2 cellular contexts compared by ENCODE assay signal in the genomic region with DNA sequence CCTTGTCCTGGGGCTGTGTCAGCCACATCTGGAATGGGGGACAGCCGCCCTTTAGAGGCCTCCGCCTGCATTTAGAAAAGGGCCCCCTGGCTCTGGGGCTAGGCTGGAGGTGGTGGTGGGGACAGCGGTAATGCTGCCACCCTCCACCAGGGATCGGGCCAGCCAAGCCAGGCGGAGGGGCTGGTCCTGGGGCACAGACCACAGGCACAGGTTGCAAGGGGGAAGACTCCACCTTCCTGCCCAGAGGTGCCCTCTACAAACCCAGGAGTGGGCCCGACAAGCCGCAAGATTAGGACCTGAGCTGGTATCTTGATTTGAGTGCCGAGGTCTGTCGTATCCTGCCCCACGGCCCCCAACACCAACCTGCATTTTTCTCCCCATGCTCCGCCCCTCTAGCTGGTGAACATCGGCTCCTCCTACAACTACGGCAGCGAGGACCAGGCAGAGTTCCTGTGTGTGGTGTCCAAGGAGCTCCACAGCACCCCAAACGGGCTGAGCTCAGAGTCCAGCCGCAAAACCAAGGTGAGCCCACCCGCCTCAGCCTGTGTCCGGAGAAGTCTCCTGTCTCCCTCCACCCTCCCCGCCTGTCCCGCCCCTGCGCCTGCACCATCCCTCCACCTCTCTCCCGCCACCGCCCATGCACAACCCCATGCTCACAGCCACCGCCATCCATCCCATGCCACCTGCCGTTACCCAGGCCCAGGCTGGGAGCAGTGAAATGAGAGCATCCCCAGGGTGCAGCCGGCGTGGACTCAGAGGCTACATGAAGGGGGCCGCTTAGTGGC.
TF ChIP-seq lines count a peak whose summit lies in the region.

No MANE protein-coding gene starts in this region.

TF ChIP-seq in IMR-90, 13 proteins besides CTCF, POLR2A, EP300 and RAD21:
- TF ChIP-seq FOS (IDR thresholded peaks at IDR 0.05; ENCODE audit: low read depth, low read length) (no peak), CHD1 (IDR thresholded peaks at IDR 0.05; ENCODE audit: low read depth, low read length) (no peak), RCOR1 (IDR thresholded peaks at IDR 0.05; ENCODE audit: insufficient replicate concordance, low read length) (no peak), SMC3 (IDR thresholded peaks at IDR 0.05; ENCODE audit: low read depth, low read length) (no peak), NFE2L2 (IDR thresholded peaks at IDR 0.05; ENCODE audit: low read depth, low read length) (no peak), MAFK (IDR thresholded peaks at IDR 0.05; ENCODE audit: low read depth, low read length) (no peak), MAZ (IDR thresholded peaks at IDR 0.05; ENCODE audit: borderline replicate concordance, low read depth, low read length) (no peak), RFX5 (IDR thresholded peaks at IDR 0.05; ENCODE audit: low read depth, low read length) (no peak), BHLHE40 (IDR thresholded peaks at IDR 0.05; ENCODE audit: low read depth, low read length) (no peak), MXI1 (IDR thresholded peaks at IDR 0.05; ENCODE audit: borderline replicate concordance, low read depth, low read length) (no peak), CEBPB (IDR thresholded peaks at IDR 0.05; ENCODE audit: low read depth, low read length) (no peak)
- TF ChIP-seq, protein P1, sequence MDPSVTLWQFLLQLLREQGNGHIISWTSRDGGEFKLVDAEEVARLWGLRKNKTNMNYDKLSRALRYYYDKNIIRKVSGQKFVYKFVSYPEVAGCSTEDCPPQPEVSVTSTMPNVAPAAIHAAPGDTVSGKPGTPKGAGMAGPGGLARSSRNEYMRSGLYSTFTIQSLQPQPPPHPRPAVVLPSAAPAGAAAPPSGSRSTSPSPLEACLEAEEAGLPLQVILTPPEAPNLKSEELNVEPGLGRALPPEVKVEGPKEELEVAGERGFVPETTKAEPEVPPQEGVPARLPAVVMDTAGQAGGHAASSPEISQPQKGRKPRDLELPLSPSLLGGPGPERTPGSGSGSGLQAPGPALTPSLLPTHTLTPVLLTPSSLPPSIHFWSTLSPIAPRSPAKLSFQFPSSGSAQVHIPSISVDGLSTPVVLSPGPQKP (IDR thresholded peaks at IDR 0.05; ENCODE audit: borderline replicate concordance, low read depth, low read length): no peak
- TF ChIP-seq, protein P2, sequence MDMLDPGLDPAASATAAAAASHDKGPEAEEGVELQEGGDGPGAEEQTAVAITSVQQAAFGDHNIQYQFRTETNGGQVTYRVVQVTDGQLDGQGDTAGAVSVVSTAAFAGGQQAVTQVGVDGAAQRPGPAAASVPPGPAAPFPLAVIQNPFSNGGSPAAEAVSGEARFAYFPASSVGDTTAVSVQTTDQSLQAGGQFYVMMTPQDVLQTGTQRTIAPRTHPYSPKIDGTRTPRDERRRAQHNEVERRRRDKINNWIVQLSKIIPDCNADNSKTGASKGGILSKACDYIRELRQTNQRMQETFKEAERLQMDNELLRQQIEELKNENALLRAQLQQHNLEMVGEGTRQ (IDR thresholded peaks at IDR 0.05; ENCODE audit: low read depth, low read length): no peak

TF ChIP-seq in H1, 55 proteins besides CTCF, POLR2A, EP300 and RAD21:
- no peak for TF ChIP-seq RFX5 (IDR thresholded peaks at IDR 0.05; ENCODE audit: borderline replicate concordance, low read depth, low read length)
- no peak for TF ChIP-seq EZH2 (IDR thresholded peaks at IDR 0.05; ENCODE audit: low read depth, low read length, severe bottlenecking)
- TF ChIP-seq, protein P3, sequence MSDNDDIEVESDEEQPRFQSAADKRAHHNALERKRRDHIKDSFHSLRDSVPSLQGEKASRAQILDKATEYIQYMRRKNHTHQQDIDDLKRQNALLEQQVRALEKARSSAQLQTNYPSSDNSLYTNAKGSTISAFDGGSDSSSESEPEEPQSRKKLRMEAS (IDR thresholded peaks at IDR 0.05): no peak
- TF ChIP-seq TAF1 (IDR thresholded peaks at IDR 0.05; ENCODE audit: low read depth, low read length): no peak
- TF ChIP-seq CTBP2 (IDR thresholded peaks at IDR 0.05; ENCODE audit: borderline replicate concordance, insufficient read depth, insufficient read length, low read length): no peak
- no peak for TF ChIP-seq TBP (IDR thresholded peaks at IDR 0.05; ENCODE audit: low read depth, low read length)
- TF ChIP-seq SRF (IDR thresholded peaks at IDR 0.05; ENCODE audit: low read depth, low read length): no peak
TF ChIP-seq in H1: peak in this region for 0.
